In genomic region chr14:88323520-88324199, GRCh38 we compare ENCODE assay signal across 7 cellular contexts. TPM values are rescaled to one million over a fixed set of nuclear protein-coding genes. Genes with fewer than 3 reads are reported as not detected.
DNase-seq lines count a peak whose midpoint lies in the region; ATAC-seq and TF ChIP-seq lines count a peak whose summit lies in the region.

No MANE protein-coding gene starts in this region.

- no TSS peak for BruUV-seq in PC-3 (replicated peaks; lab: Mats Ljungman, UMichigan)

- H3K36me3 ChIP-seq in GM06990 (ENCODE audit: control insufficient read depth, insufficient read depth, low read length) (no peaks in the 10 kb centered on the region), PC-3 (ENCODE audit: low read depth, low read length) (no peaks in the 10 kb centered on the region), prostate gland (no peaks in the 10 kb centered on the region)

- peak overlapping the region; percentile 61; the same call in 1 of the 2 replicates for H3K4me2 ChIP-seq in PC-3 (ENCODE audit: low read length)

- no peak overlapping the region for H3K27ac ChIP-seq in PC-3 (ENCODE audit: low read length)
- no peak overlapping the region for H3K27ac ChIP-seq in prostate gland

- peak; percentile 83 for DNase-seq in GM06990 (ENCODE audit: extremely low read depth, insufficient read length)
- no peak for DNase-seq in PC-3
- peak; percentile 22 for DNase-seq in epithelial cell of esophagus (ENCODE audit: low read depth)
- no peak for DNase-seq in prostate gland (ENCODE audit: low spot score)
- DNase-seq in HT-29 (ENCODE audit: low spot score), result no peak

- H3K9me3 ChIP-seq in PC-3 (ENCODE audit: low read length) (no peaks in the 10 kb centered on the region), prostate gland (no peaks in the 10 kb centered on the region)

- no peak for TF ChIP-seq CTCF in GM06990 (IDR thresholded peaks at IDR 0.05; ENCODE audit: insufficient read depth, low read length, poor library complexity, severe bottlenecking)
- no peak for TF ChIP-seq CTCF in PC-3 (conservative IDR thresholded peaks at IDR 0.05; ENCODE audit: low read depth, low read length)
- TF ChIP-seq CTCF in epithelial cell of esophagus (IDR thresholded peaks at IDR 0.05; ENCODE audit: insufficient read depth, low read depth, low read length, missing control alignments), result no peak
- TF ChIP-seq CTCF in prostate gland (IDR thresholded peaks at IDR 0.05), result no peak

- POLR2A ChIA-PET in PC-3 (lab: Charles Lee; ENCODE audit: unreplicated experiment), result no interaction called here

- intact Hi-C loops in PC-3 (cut with micrococcal nuclease), result no loop called here
- intact Hi-C loops in prostate gland (cut with DNase I), result no loop called here

- under 1% methylated on average over 43 of the region's 70 CpGs for WGBS in prostate gland

- no peaks in the 10 kb centered on the region for H4K20me1 ChIP-seq in PC-3 (ENCODE audit: low read length)

- no peak overlapping the region for H2AFZ ChIP-seq in PC-3 (ENCODE audit: low read length)

- H3K27me3 ChIP-seq in GM06990 (replicated peaks; ENCODE audit: control insufficient read depth, insufficient read depth, low read length) (peaks cover 11% of the 10 kb centered on the region), PC-3 (ENCODE audit: low read length) (peaks cover 94% of the 10 kb centered on the region), prostate gland (replicated peaks; ENCODE audit: insufficient read depth) (peaks cover 31% of the 10 kb centered on the region)

- H3F3A ChIP-seq in PC-3 (ENCODE audit: low read length, unreplicated experiment), result no peaks in the 10 kb centered on the region

- no peaks in the 10 kb centered on the region for H3K79me2 ChIP-seq in PC-3 (ENCODE audit: low read length)

- H3K9ac ChIP-seq in PC-3 (ENCODE audit: low read length), result no peak overlapping the region

- no peaks in the 10 kb centered on the region for H3K4me1 ChIP-seq in PC-3 (ENCODE audit: insufficient read depth, low read length)
- H3K4me1 ChIP-seq in prostate gland (replicated peaks), result no peaks in the 10 kb centered on the region

- H3K9me2 ChIP-seq in PC-3 (replicated peaks; ENCODE audit: low read length), result no peaks in the 10 kb centered on the region

- H3K4me3 ChIP-seq in GM06990 (replicated peaks; ENCODE audit: low read depth, low read length), result peak overlapping the region; percentile 57
- peak overlapping the region; percentile 16; the same call in 1 of the 2 replicates for H3K4me3 ChIP-seq in PC-3 (ENCODE audit: low read length)
- no peak overlapping the region for H3K4me3 ChIP-seq in epithelial cell of esophagus (ENCODE audit: low read length)
- H3K4me3 ChIP-seq in prostate gland, result peak overlapping the region; percentile 25 to 32

- ATAC-seq in GM19351 (IDR thresholded peaks at IDR 0.05; ENCODE audit: unreplicated experiment), result peak; percentile 86
- peak; percentile 90 for ATAC-seq in HG03175 (IDR thresholded peaks at IDR 0.05; ENCODE audit: unreplicated experiment)
- peak; percentile 45; the same call in 1 of the 2 replicates for ATAC-seq in PC-3

- CTCF ChIA-PET in PC-3 (lab: Charles Lee), result interaction anchor here (0.7 kb wide), 1 partner anchor 57 kb away, joined by 3 read pairs; no protein-coding TSS in a partner anchor

- TF ChIP-seq POLR2A in prostate gland (IDR thresholded peaks at IDR 0.05), result no peak

RNA-seq across cellular contexts. Expression of gene KCNK10, which starts 0.6 kb away (rescaled TPM):
- 1.2 TPM in 1 of 2 replicates, not detected in the other for total RNA-seq in PC-3 (2014; rRNA removed)
- total RNA-seq in prostate gland, result 1 to 10 TPM in 1 of 2 donors, not detected in 1; 4.9 TPM
- not detected in 2 replicates for total RNA-seq in HT-29 (2014; rRNA removed; shearing (Covaris generic))

Comparison
In these comparisons a context has a peak if more than half of its experiments do, and no peak if none do; other contexts are left out.
1. DNase-seq: peak in GM06990 (single experiment) and epithelial cell of esophagus (single experiment); none in PC-3 (single experiment), prostate gland (single experiment) and HT-29 (single experiment).
2. Peak in every context shown above with its lines, with median percentiles within 50 percentile points of each other: ATAC-seq.